ENCODE assay signal across 8 cellular contexts in genomic region chr2:86274265-86274917, GRCh38.
A peak's percentile ranks its signal among the peaks of the same experiment; 100 is the strongest.
DNase-seq lines count a peak whose midpoint lies in the region; ATAC-seq and TF ChIP-seq lines count a peak whose summit lies in the region.
"Had no signal": no experiment of that assay in that cellular context is flagged by ENCODE, and none has a peak within 500 bp of the region (broad histone marks: within the 10 kb centered on the region; RNA-seq: fewer than 3 reads in every experiment).

No MANE protein-coding gene starts in this region.

- peak overlapping the region; percentile 22 to 61 (median 31) for H3K27ac ChIP-seq in gastrocnemius medialis

- H3K36me3 ChIP-seq in gastrocnemius medialis, result no peaks in the 10 kb centered on the region

- no peak for TF ChIP-seq POLR2A in gastrocnemius medialis (IDR thresholded peaks at IDR 0.05)

- intact Hi-C loops in gastrocnemius medialis (cut with DNase I; ENCODE audit: low total_unique reads), result no loop called here
- intact Hi-C loops in left ventricle myocardium superior (cut with micrococcal nuclease), result no loop called here

- TF ChIP-seq CTCF in astrocyte of the spinal cord (IDR thresholded peaks at IDR 0.05; ENCODE audit: low read depth, low read length) (no peak), gastrocnemius medialis (IDR thresholded peaks at IDR 0.05 in 4 of 5, conservative IDR thresholded peaks at IDR 0.05 in 1 of 5) (no peak)

- H3K4me3 ChIP-seq in astrocyte of the spinal cord (ENCODE audit: low read depth, low read length) (no peak overlapping the region), gastrocnemius medialis (no peak overlapping the region)

- peak; percentile 69 for DNase-seq in astrocyte of the spinal cord (ENCODE audit: low read depth, low spot score)
- DNase-seq in gastrocnemius medialis, result no peak
- no peak for DNase-seq in NCI-H146 (lab: John Stamatoyannopoulos, UW)
- no peak for DNase-seq in left ventricle myocardium superior
- DNase-seq: stimulated activated naive CD4-positive, alpha-beta T cell had no signal

- peaks cover 0 to 6% (median 0%) of the 10 kb centered on the region in 3 donors for H3K9me3 ChIP-seq in gastrocnemius medialis

- in situ Hi-C loops in astrocyte of the spinal cord (cut with HindIII; ENCODE audit: low sequenced_read_pairs) (no loop called here), gastrocnemius medialis (cut with MboI; ENCODE audit: low sequenced_read_pairs in 4 of 4) (no loop called here)

- no peaks in the 10 kb centered on the region for H3K27me3 ChIP-seq in gastrocnemius medialis

- peaks cover 9 to 19% of the 10 kb centered on the region in 2 donors for H3K4me1 ChIP-seq in gastrocnemius medialis

- ATAC-seq in GM18870 (IDR thresholded peaks at IDR 0.05; ENCODE audit: unreplicated experiment) (peak; percentile 51), HG03432 (IDR thresholded peaks at IDR 0.05; ENCODE audit: unreplicated experiment) (peak; percentile 55), gastrocnemius medialis (peak; percentile 64 to 73), HG02938 (IDR thresholded peaks at IDR 0.05; ENCODE audit: unreplicated experiment) (no peak), left ventricle myocardium superior (no peak)

Comparison
In these comparisons a context has a peak if more than half of its experiments do, and no peak if none do; other contexts are left out.
1. ATAC-seq: peak in GM18870 (single experiment), HG03432 (single experiment) and gastrocnemius medialis (2 of 2); none in HG02938 (single experiment) and left ventricle myocardium superior (single experiment).